Comparison of ENCODE assay signal across 11 cellular contexts in the genomic region with DNA sequence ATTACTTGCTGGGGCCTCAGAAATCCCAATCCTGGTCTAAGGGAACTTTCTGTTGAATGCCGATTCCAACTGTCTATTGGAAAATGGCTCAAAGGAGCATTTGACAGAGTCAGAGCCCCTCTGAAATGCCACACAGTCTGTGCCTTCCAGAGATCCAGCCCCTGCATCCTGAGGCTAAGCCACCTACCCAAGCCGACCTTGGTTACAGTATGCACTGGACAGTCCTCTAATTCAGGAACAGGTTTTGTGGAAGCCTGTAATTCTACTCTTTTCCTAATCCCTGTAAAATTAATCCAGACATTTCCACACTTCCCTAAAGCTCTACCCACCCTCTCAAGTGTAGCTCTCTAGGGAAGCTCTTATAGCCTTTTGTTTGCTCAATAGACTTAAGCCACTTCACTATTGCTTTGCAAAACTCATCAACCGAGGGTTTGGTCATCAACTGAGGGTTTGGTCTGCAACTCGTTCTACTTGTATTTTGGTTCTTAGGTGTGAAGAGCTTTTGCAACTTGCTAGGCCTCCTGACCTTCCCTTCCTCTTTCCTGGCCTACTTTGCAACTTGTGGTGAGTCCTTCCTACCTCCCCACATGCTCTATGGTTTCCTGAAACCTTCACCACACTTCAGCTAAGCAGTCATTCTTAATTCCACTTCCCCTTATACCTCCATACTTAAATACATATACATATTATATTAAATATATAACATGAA.
DNase-seq lines count a peak whose midpoint lies in the region; ATAC-seq and TF ChIP-seq lines count a peak whose summit lies in the region.
"Had no signal": no experiment of that assay in that cellular context is flagged by ENCODE, and none has a peak within 500 bp of the region (broad histone marks: within the 10 kb centered on the region; RNA-seq: fewer than 3 reads in every experiment).

No MANE protein-coding gene starts in this region.

- no peak overlapping the region for H3K4me3 ChIP-seq in OCI-LY7 (ENCODE audit: low read depth, low read length, poor library complexity, severe bottlenecking)
- H3K4me3 ChIP-seq in brain microvascular endothelial cell (ENCODE audit: low read depth, low read length), result no peak overlapping the region
- H3K4me3 ChIP-seq: A549 had no signal

- no peak overlapping the region for H3K27ac ChIP-seq in OCI-LY7 (ENCODE audit: low read depth, low read length, poor library complexity, severe bottlenecking)
- no peak overlapping the region for H3K27ac ChIP-seq in brain microvascular endothelial cell
- H3K27ac ChIP-seq: A549 had no signal

- ATAC-seq in HG02938 (IDR thresholded peaks at IDR 0.05; ENCODE audit: unreplicated experiment), result peak; percentile 81
- ATAC-seq in stimulated activated naive B cell treated with anti-CD40 and anti-IgM and Interleukin-4, amounts not matched to agents 10 μg/mL and 1 μg/mL and 100 μg/mL, for 72 hours (replicated peaks), result peak; percentile 88 to 94
- ATAC-seq: A549, Right ventricle myocardium inferior had no signal

- peaks cover 3% of the 10 kb centered on the region for H3K4me1 ChIP-seq in OCI-LY7 (ENCODE audit: insufficient read depth, low read length, poor library complexity, severe bottlenecking)
- H3K4me1 ChIP-seq: A549 had no signal

- H3K27ac Mint-ChIP-seq in activated CD4-positive, alpha-beta T cell treated with anti-CD3 and anti-CD28 coated beads, Interleukin-2, amount 10 ng/mL, durations not matched to agents 7 days and 5 days, result peak overlapping the region; percentile 72
- peak overlapping the region; percentile 2 for H3K27ac Mint-ChIP-seq in stimulated activated naive B cell treated with anti-CD40 and anti-IgM and Interleukin-4, amounts not matched to agents 10 μg/mL and 1 μg/mL and 100 μg/mL, for 72 hours

- peaks cover 2% of the 10 kb centered on the region for H3K36me3 Mint-ChIP-seq in activated CD4-positive, alpha-beta T cell treated with anti-CD3 and anti-CD28 coated beads, Interleukin-2, amount 10 ng/mL, durations not matched to agents 7 days and 5 days (ENCODE audit: low read depth)
- peaks cover 0 to 10% of the 10 kb centered on the region in 2 donors for H3K36me3 Mint-ChIP-seq in stimulated activated naive B cell treated with anti-CD40 and anti-IgM and Interleukin-4, amounts not matched to agents 10 μg/mL and 1 μg/mL and 100 μg/mL, for 72 hours

- no TSS peak for BruUV-seq in OCI-LY7 (replicated peaks; lab: Mats Ljungman, UMichigan)

- TF ChIP-seq CTCF in OCI-LY7 (conservative IDR thresholded peaks at IDR 0.05; ENCODE audit: low read length) (no peak), brain microvascular endothelial cell (IDR thresholded peaks at IDR 0.05; ENCODE audit: low read depth, low read length, missing control alignments) (no peak)

- no peak overlapping the region for H3K4me2 ChIP-seq in OCI-LY7 (ENCODE audit: low read length)
- H3K4me2 ChIP-seq: A549 had no signal

- in situ Hi-C loops in brain microvascular endothelial cell (cut with HindIII; ENCODE audit: low pct_ligation_motif_present, low sequenced_read_pairs), result no loop called here

- DNase-seq in activated CD4-positive, alpha-beta T cell treated with anti-CD3 and anti-CD28 coated beads, Interleukin-2, amount 10 ng/mL, durations not matched to agents 7 days and 5 days, result peak; percentile 17
- no peak for DNase-seq in activated CD4-positive, alpha-beta T cell treated with anti-CD3 and anti-CD28 coated beads, Interleukin-2, amount 50 U/mL, for 48 hours
- DNase-seq in OCI-LY7 (ENCODE audit: low spot score) (peak; percentile 12), brain microvascular endothelial cell (no peak), NCI-H345 treated with DMSO at 0.1 percent for 48 hours (lab: John Stamatoyannopoulos, UW; ENCODE audit: unreplicated experiment) (no peak)
- DNase-seq in stimulated activated naive B cell treated with anti-CD40 and anti-IgM and Interleukin-4, amounts not matched to agents 10 μg/mL and 1 μg/mL and 100 μg/mL, for 72 hours, result peak; percentile 49
- no peak for DNase-seq in activated CD8-positive, alpha-beta memory T cell treated with anti-CD3 and anti-CD28 coated beads, Interleukin-2, amount 50 U/mL, for 48 hours
- DNase-seq: HCEC 1CT had no signal

- CTCF ChIA-PET in activated CD4-positive, alpha-beta T cell treated with anti-CD3 and anti-CD28 coated beads, Interleukin-2, amount 10 ng/mL, durations not matched to agents 7 days and 5 days (lab: Charles Lee), result interaction anchor here (0.9 kb wide), 1 partner anchor 126 kb away, joined by 3 read pairs; no protein-coding TSS in a partner anchor
- CTCF ChIA-PET in OCI-LY7 (lab: Charles Lee; ENCODE audit: unreplicated experiment), result no interaction called here

- H3K9me3 ChIP-seq in OCI-LY7 (ENCODE audit: low read length), result no peaks in the 10 kb centered on the region; the same call in 1 of the 2 replicates

- POLR2A ChIA-PET in activated CD4-positive, alpha-beta T cell treated with anti-CD3 and anti-CD28 coated beads, Interleukin-2, amount 10 ng/mL, durations not matched to agents 7 days and 5 days (lab: Charles Lee), result no interaction called here
- POLR2A ChIA-PET in OCI-LY7 (lab: Charles Lee), result no interaction called here

- H3K4me3 Mint-ChIP-seq in activated CD4-positive, alpha-beta T cell treated with anti-CD3 and anti-CD28 coated beads, Interleukin-2, amount 10 ng/mL, durations not matched to agents 7 days and 5 days, result no peak overlapping the region
- H3K4me3 Mint-ChIP-seq in stimulated activated naive B cell treated with anti-CD40 and anti-IgM and Interleukin-4, amounts not matched to agents 10 μg/mL and 1 μg/mL and 100 μg/mL, for 72 hours, result peak overlapping the region in 1 of 2 donors; percentile 7

- H3K36me3 ChIP-seq in OCI-LY7 (ENCODE audit: insufficient read depth, low read length) (no peaks in the 10 kb centered on the region), brain microvascular endothelial cell (replicated peaks) (no peaks in the 10 kb centered on the region)

- no peaks in the 10 kb centered on the region for H4K20me1 ChIP-seq in OCI-LY7 (ENCODE audit: insufficient read depth, low read length)

- H3K79me2 ChIP-seq in OCI-LY7 (ENCODE audit: insufficient read depth, low read depth, low read length), result no peaks in the 10 kb centered on the region

- H3K4me1 Mint-ChIP-seq in activated CD4-positive, alpha-beta T cell treated with anti-CD3 and anti-CD28 coated beads, Interleukin-2, amount 10 ng/mL, durations not matched to agents 7 days and 5 days, result peaks cover 24% of the 10 kb centered on the region
- H3K4me1 Mint-ChIP-seq in stimulated activated naive B cell treated with anti-CD40 and anti-IgM and Interleukin-4, amounts not matched to agents 10 μg/mL and 1 μg/mL and 100 μg/mL, for 72 hours, result peaks cover 23 to 30% of the 10 kb centered on the region in 2 donors

- peaks cover 2% of the 10 kb centered on the region for H3K27me3 Mint-ChIP-seq in activated CD4-positive, alpha-beta T cell treated with anti-CD3 and anti-CD28 coated beads, Interleukin-2, amount 10 ng/mL, durations not matched to agents 7 days and 5 days
- H3K27me3 Mint-ChIP-seq in stimulated activated naive B cell treated with anti-CD40 and anti-IgM and Interleukin-4, amounts not matched to agents 10 μg/mL and 1 μg/mL and 100 μg/mL, for 72 hours, result peaks cover 0 to 14% of the 10 kb centered on the region in 2 donors

- intact Hi-C loops in OCI-LY7 (cut with micrococcal nuclease; ENCODE audit: unreplicated experiment), result no loop called here

- no peaks in the 10 kb centered on the region for H3K9me2 ChIP-seq in OCI-LY7 (ENCODE audit: insufficient read depth, low read length)

- no peaks in the 10 kb centered on the region for H3K27me3 ChIP-seq in brain microvascular endothelial cell (replicated peaks)

- H2AFZ ChIP-seq in OCI-LY7 (ENCODE audit: low read length), result no peak overlapping the region

- H3K9me3 Mint-ChIP-seq in activated CD4-positive, alpha-beta T cell treated with anti-CD3 and anti-CD28 coated beads, Interleukin-2, amount 10 ng/mL, durations not matched to agents 7 days and 5 days, result peaks cover 2% of the 10 kb centered on the region
- H3K9me3 Mint-ChIP-seq in stimulated activated naive B cell treated with anti-CD40 and anti-IgM and Interleukin-4, amounts not matched to agents 10 μg/mL and 1 μg/mL and 100 μg/mL, for 72 hours, result peaks cover 10 to 14% of the 10 kb centered on the region in 2 donors

Comparison
In these comparisons a context has a peak if more than half of its experiments do, and no peak if none do; other contexts are left out.
1. DNase-seq: peak in activated CD4-positive, alpha-beta T cell treated with anti-CD3 and anti-CD28 coated beads, Interleukin-2, amount 10 ng/mL, durations not matched to agents 7 days and 5 days (single experiment), OCI-LY7 (single experiment) and stimulated activated naive B cell treated with anti-CD40 and anti-IgM and Interleukin-4, amounts not matched to agents 10 μg/mL and 1 μg/mL and 100 μg/mL, for 72 hours (single experiment); none in activated CD4-positive, alpha-beta T cell treated with anti-CD3 and anti-CD28 coated beads, Interleukin-2, amount 50 U/mL, for 48 hours (0 of 2), brain microvascular endothelial cell (single experiment), NCI-H345 treated with DMSO at 0.1 percent for 48 hours (single experiment) and activated CD8-positive, alpha-beta memory T cell treated with anti-CD3 and anti-CD28 coated beads, Interleukin-2, amount 50 U/mL, for 48 hours (single experiment).